9 cellular contexts compared by ENCODE assay signal in genomic region chr2:172704072-172704936, GRCh38. TPM values are rescaled to one million over a fixed set of nuclear protein-coding genes. Genes with fewer than 3 reads are reported as not detected.
DNase-seq lines count a peak whose midpoint lies in the region; ATAC-seq lines count a peak whose summit lies in the region.
"Had no signal": no experiment of that assay in that cellular context is flagged by ENCODE, and none has a peak within 500 bp of the region (broad histone marks: within the 10 kb centered on the region; RNA-seq: fewer than 3 reads in every experiment).

No MANE protein-coding gene starts in this region.

- WGBS in neuronal stem cell (ENCODE audit: extremely low coverage in 2 of 2, insufficient read length in 2 of 2, insufficient replicate concordance in 1 of 2), 2 donors = no CpG with 5 or more reads among the region's 11 CpGs

- H3K27me3 ChIP-seq in neuronal stem cell (ENCODE audit: control insufficient read depth in 3 of 3, insufficient read depth in 3 of 3, low read depth in 1 of 3, low read length in 3 of 3) = peaks cover 0 to 4% (median 0%) of the 10 kb centered on the region in 3 experiments

- peaks cover 2% of the 10 kb centered on the region for H3K4me1 Mint-ChIP-seq in activated T-helper 2 cell treated with anti-CD3 and anti-CD28 coated beads, Interferon-gamma antibody, Interleukin-2, Interleukin-4, amounts not matched to agents 10 μg/mL and 5 μg/mL and 100 μg/mL, durations not matched to agents 14 hours and 24 hours and 36 hours (ENCODE audit: low read depth)

- H2BK15ac ChIP-seq in neuronal stem cell (ENCODE audit: low read length) = no peak overlapping the region

- no peak overlapping the region for H3K4me3 ChIP-seq in neuronal stem cell (ENCODE audit: low read length in 2 of 2)
- H3K4me3 ChIP-seq: skin epidermis had no signal

- H3K79me1 ChIP-seq in neuronal stem cell (ENCODE audit: low read depth, low read length) = no peaks in the 10 kb centered on the region

- no peak overlapping the region for H3K4me2 ChIP-seq in neuronal stem cell (ENCODE audit: insufficient read depth, low read length, poor library complexity, severe bottlenecking)

- no peak overlapping the region for H2AFZ ChIP-seq in neuronal stem cell (ENCODE audit: low read length)

- no peak overlapping the region for H2BK120ac ChIP-seq in neuronal stem cell (ENCODE audit: low read depth, low read length)

- DNase-seq in SIG-M5 treated with dmso at 0.1 percent for 504 hours (lab: John Stamatoyannopoulos, UW; ENCODE audit: unreplicated experiment) (peak; percentile 31), SIG-M5 (lab: John Stamatoyannopoulos, UW) (no peak), NCI-H2227 (lab: John Stamatoyannopoulos, UW; ENCODE audit: unreplicated experiment) (peak; percentile 55), dermis blood vessel endothelial cell (peak; percentile 68), neuronal stem cell (ENCODE audit: low spot score) (peak; percentile 18)
- no peak for DNase-seq in activated T-helper 2 cell treated with anti-CD3 and anti-CD28 coated beads, Interferon-gamma antibody, Interleukin-2, Interleukin-4, amounts not matched to agents 10 μg/mL and 5 μg/mL and 100 μg/mL, durations not matched to agents 14 hours and 24 hours and 36 hours (ENCODE audit: low spot score)

- no peaks in the 10 kb centered on the region for H3K36me3 Mint-ChIP-seq in activated T-helper 2 cell treated with anti-CD3 and anti-CD28 coated beads, Interferon-gamma antibody, Interleukin-2, Interleukin-4, amounts not matched to agents 10 μg/mL and 5 μg/mL and 100 μg/mL, durations not matched to agents 14 hours and 24 hours and 36 hours (ENCODE audit: low read depth)

- ATAC-seq in HG03439 (IDR thresholded peaks at IDR 0.05; ENCODE audit: unreplicated experiment) (no peak), GM21723 (IDR thresholded peaks at IDR 0.05; ENCODE audit: unreplicated experiment) (no peak)

- no peak overlapping the region for H4K8ac ChIP-seq in neuronal stem cell (ENCODE audit: low read depth, low read length)

- no peak overlapping the region for H3K27ac Mint-ChIP-seq in activated T-helper 2 cell treated with anti-CD3 and anti-CD28 coated beads, Interferon-gamma antibody, Interleukin-2, Interleukin-4, amounts not matched to agents 10 μg/mL and 5 μg/mL and 100 μg/mL, durations not matched to agents 14 hours and 24 hours and 36 hours

- no peak overlapping the region for H3K9ac ChIP-seq in neuronal stem cell (ENCODE audit: low read depth, low read length, poor library complexity)

- H2BK12ac ChIP-seq in neuronal stem cell (ENCODE audit: low read length) = no peak overlapping the region

- no peaks in the 10 kb centered on the region for H3K9me3 Mint-ChIP-seq in activated T-helper 2 cell treated with anti-CD3 and anti-CD28 coated beads, Interferon-gamma antibody, Interleukin-2, Interleukin-4, amounts not matched to agents 10 μg/mL and 5 μg/mL and 100 μg/mL, durations not matched to agents 14 hours and 24 hours and 36 hours

- no peak overlapping the region for H3K4ac ChIP-seq in neuronal stem cell (ENCODE audit: low read length)

- no peaks in the 10 kb centered on the region for H3K9me3 ChIP-seq in neuronal stem cell (replicated peaks in 1 of 2; ENCODE audit: control insufficient read depth in 2 of 2, insufficient read depth in 1 of 2, low read depth in 1 of 2, low read length in 2 of 2)

- H3K18ac ChIP-seq in neuronal stem cell (ENCODE audit: low read length) = no peak overlapping the region

- no peak overlapping the region for H2AK5ac ChIP-seq in neuronal stem cell (ENCODE audit: low read depth, low read length)

- peaks cover 24% of the 10 kb centered on the region for H3K27me3 Mint-ChIP-seq in activated T-helper 2 cell treated with anti-CD3 and anti-CD28 coated beads, Interferon-gamma antibody, Interleukin-2, Interleukin-4, amounts not matched to agents 10 μg/mL and 5 μg/mL and 100 μg/mL, durations not matched to agents 14 hours and 24 hours and 36 hours (ENCODE audit: low read depth)

- no peak overlapping the region for H3K27ac ChIP-seq in neuronal stem cell (replicated peaks; ENCODE audit: low read length)
- H3K27ac ChIP-seq: skin epidermis had no signal

- H2BK5ac ChIP-seq in neuronal stem cell (ENCODE audit: low read length) = no peak overlapping the region

- intact Hi-C loops in activated T-helper 2 cell treated with anti-CD3 and anti-CD28 coated beads, Interferon-gamma antibody, Interleukin-2, Interleukin-4, amounts not matched to agents 10 μg/mL and 5 μg/mL and 100 μg/mL, durations not matched to agents 14 hours and 24 hours and 36 hours (cut with micrococcal nuclease) = no loop called here

- no peak overlapping the region for H3K23ac ChIP-seq in neuronal stem cell (ENCODE audit: low read depth, low read length, poor library complexity)

- H3K4me1 ChIP-seq in neuronal stem cell (ENCODE audit: control insufficient read depth in 2 of 2, insufficient read depth in 1 of 2, low read depth in 1 of 2, low read length in 2 of 2) = peaks cover 0 to 3% of the 10 kb centered on the region in 2 donors

- no peak overlapping the region for H3K4me3 Mint-ChIP-seq in activated T-helper 2 cell treated with anti-CD3 and anti-CD28 coated beads, Interferon-gamma antibody, Interleukin-2, Interleukin-4, amounts not matched to agents 10 μg/mL and 5 μg/mL and 100 μg/mL, durations not matched to agents 14 hours and 24 hours and 36 hours (ENCODE audit: low read depth)

- H3K36me3 ChIP-seq in neuronal stem cell (replicated peaks in 1 of 2; ENCODE audit: control insufficient read depth in 2 of 2, insufficient read depth in 2 of 2, low read length in 2 of 2) = no peaks in the 10 kb centered on the region

- no peak overlapping the region for H4K91ac ChIP-seq in neuronal stem cell (ENCODE audit: low read depth, low read length, poor library complexity)

- no peak overlapping the region for H3K14ac ChIP-seq in neuronal stem cell (ENCODE audit: low read length)

RNA-seq across cellular contexts. Expression of gene RAPGEF4, which starts 31.3 kb away (rescaled TPM):
- total RNA-seq in dermis blood vessel endothelial cell = 30.5 TPM in 2 replicates
- polyA plus RNA-seq in neuronal stem cell (2013, experiment 1 of 2) = 0.40 TPM
- polyA plus RNA-seq in neuronal stem cell (2013, experiment 2 of 2) = 0.18 TPM
- total RNA-seq in activated T-helper 2 cell treated with anti-CD3 and anti-CD28 coated beads, Interferon-gamma antibody, Interleukin-2, Interleukin-4, amounts not matched to agents 10 μg/mL and 5 μg/mL and 100 μg/mL, durations not matched to agents 14 hours and 24 hours and 36 hours = 0.91 and 0.92 TPM in 2 replicates

Comparison
In these comparisons a context has a peak if more than half of its experiments do, and no peak if none do; other contexts are left out.
1. DNase-seq: peak in SIG-M5 treated with dmso at 0.1 percent for 504 hours (single experiment), NCI-H2227 (single experiment), dermis blood vessel endothelial cell (single experiment) and neuronal stem cell (single experiment); none in SIG-M5 (single experiment) and activated T-helper 2 cell treated with anti-CD3 and anti-CD28 coated beads, Interferon-gamma antibody, Interleukin-2, Interleukin-4, amounts not matched to agents 10 μg/mL and 5 μg/mL and 100 μg/mL, durations not matched to agents 14 hours and 24 hours and 36 hours (single experiment).
2. RNA of gene RAPGEF4, which starts 31.3 kb away (total RNA-seq): 30.5 TPM in dermis blood vessel endothelial cell; 0.91 to 0.92 TPM in activated T-helper 2 cell treated with anti-CD3 and anti-CD28 coated beads, Interferon-gamma antibody, Interleukin-2, Interleukin-4, amounts not matched to agents 10 μg/mL and 5 μg/mL and 100 μg/mL, durations not matched to agents 14 hours and 24 hours and 36 hours; every median in the first group is over 10 times any median in the second.